ENCODE assay signal across 10 cellular contexts in the genomic region with DNA sequence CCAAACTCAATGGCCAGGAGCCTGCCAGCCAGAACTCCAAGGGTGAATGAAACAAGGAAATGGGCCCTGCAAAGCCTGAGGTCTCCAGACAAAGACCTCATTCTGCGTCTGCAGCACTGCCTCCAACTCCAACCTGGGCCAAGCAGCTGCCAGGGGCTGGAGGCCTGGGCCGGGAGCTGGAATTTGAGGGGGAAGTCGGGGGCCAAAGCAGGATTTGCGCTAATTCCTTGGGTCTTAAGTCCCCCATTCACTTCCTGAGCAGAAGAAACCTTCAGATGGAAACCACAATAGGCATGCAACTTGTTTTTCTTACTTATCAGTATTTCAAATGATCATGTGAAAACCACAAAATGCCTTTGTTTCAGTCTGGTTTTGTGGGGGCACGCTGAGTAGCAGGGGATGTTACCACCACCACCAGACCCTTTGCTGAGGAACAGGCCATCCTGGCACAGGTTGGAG. TPM values are rescaled to one million over a fixed set of nuclear protein-coding genes. Genes with fewer than 3 reads are reported as not detected.
DNase-seq lines count a peak whose midpoint lies in the region; ATAC-seq and TF ChIP-seq lines count a peak whose summit lies in the region.
"Had no signal": no experiment of that assay in that cellular context is flagged by ENCODE, and none has a peak within 500 bp of the region (broad histone marks: within the 10 kb centered on the region; RNA-seq: fewer than 3 reads in every experiment).

No MANE protein-coding gene starts in this region.

- H3K27ac Mint-ChIP-seq in activated T-helper 17 cell treated with anti-CD3 and anti-CD28 coated beads, Interleukin-2, amount 50 U/mL, for 72 hours: peak overlapping the region; percentile 71

- intact Hi-C loops in stomach (cut with DNase I; ENCODE audit: low total_unique reads): no loop called here

- H3K36me3 Mint-ChIP-seq in activated T-helper 17 cell treated with anti-CD3 and anti-CD28 coated beads, Interleukin-2, amount 50 U/mL, for 72 hours (ENCODE audit: low read depth): no peaks in the 10 kb centered on the region

- WGBS in stomach, 5 donors: 12 to 42% (median 23%) methylated on average over 5 of the region's 5 CpGs

- peaks cover 0 to 12% (median 4%) of the 10 kb centered on the region in 4 donors for H3K36me3 ChIP-seq in stomach

- H3K27ac ChIP-seq in stomach: peak overlapping the region; percentile 78 to 88 (median 80)

- TF ChIP-seq POLR2A in stomach (IDR thresholded peaks at IDR 0.05): no peak

- H3K4me1 Mint-ChIP-seq in activated T-helper 17 cell treated with anti-CD3 and anti-CD28 coated beads, Interleukin-2, amount 50 U/mL, for 72 hours: peaks cover 14% of the 10 kb centered on the region

- peaks cover 24 to 40% (median 36%) of the 10 kb centered on the region in 4 donors for H3K4me1 ChIP-seq in stomach

- no peak overlapping the region for H3K4me3 ChIP-seq in stomach

- TF ChIP-seq CTCF in stomach (IDR thresholded peaks at IDR 0.05): no peak

- no peak for TF ChIP-seq EP300 in stomach (IDR thresholded peaks at IDR 0.05)

- H3K27me3 ChIP-seq in stomach: no peaks in the 10 kb centered on the region

- no peak overlapping the region for H3K4me3 Mint-ChIP-seq in activated T-helper 17 cell treated with anti-CD3 and anti-CD28 coated beads, Interleukin-2, amount 50 U/mL, for 72 hours

- H3K27me3 Mint-ChIP-seq in activated T-helper 17 cell treated with anti-CD3 and anti-CD28 coated beads, Interleukin-2, amount 50 U/mL, for 72 hours: no peaks in the 10 kb centered on the region

- no peak for ATAC-seq in activated T-helper 17 cell treated with anti-CD3 and anti-CD28 coated beads, Interleukin-2, amount 50 U/mL, for 72 hours (replicated peaks)
- ATAC-seq in GM19463 (IDR thresholded peaks at IDR 0.05; ENCODE audit: unreplicated experiment): no peak
- no peak for ATAC-seq in HG02642 (IDR thresholded peaks at IDR 0.05; ENCODE audit: poor library complexity, unreplicated experiment)

- peak; percentile 13 for DNase-seq in activated CD4-positive, CD25-positive, alpha-beta regulatory T cell treated with anti-CD3 and anti-CD28 coated beads, Interleukin-2, amount 50 U/mL, for 72 hours
- no peak for DNase-seq in activated CD4-positive, CD25-positive, alpha-beta regulatory T cell (lab: John Stamatoyannopoulos, UW)
- DNase-seq in hypothalamus (lab: John Stamatoyannopoulos, UW) (peak in 29 of 51 donors; percentile 14 to 70 (median 39)), stomach (peak; percentile 65), NCI-H128 (lab: John Stamatoyannopoulos, UW; ENCODE audit: unreplicated experiment) (no peak)
- DNase-seq: NCI-H187 treated with DMSO at 0.1 percent for 48 hours; stimulated activated CD4-positive, alpha-beta T cell treated with anti-CD3 and anti-CD28 coated beads, Interleukin-2, amount 100 ng/mL, for 48 hours had no signal

- H3K9me3 Mint-ChIP-seq in activated T-helper 17 cell treated with anti-CD3 and anti-CD28 coated beads, Interleukin-2, amount 50 U/mL, for 72 hours: no peaks in the 10 kb centered on the region

- no peaks in the 10 kb centered on the region for H3K9me3 ChIP-seq in stomach

RNA-seq across cellular contexts. Expression of a gene that starts 23.0 kb away (rescaled TPM):
- 10 to 100 TPM; 39.2 to 81.2 TPM for total RNA-seq in activated T-helper 17 cell treated with anti-CD3 and anti-CD28 coated beads, Interleukin-2, amount 50 U/mL, for 72 hours
- 100 to 1,000 TPM in 3 of 5 donors, 10 to 100 TPM in 2; 66.6 to 162 (median 106) TPM for total RNA-seq in stomach
- 10 to 100 TPM; 15.6 to 34.2 (median 19.7) TPM for polyA plus RNA-seq in stomach

RNA-seq across cellular contexts. Expression of a gene that starts 57.2 kb away (rescaled TPM):
- 1 to 10 TPM; 1.4 to 7.6 TPM for total RNA-seq in activated T-helper 17 cell treated with anti-CD3 and anti-CD28 coated beads, Interleukin-2, amount 50 U/mL, for 72 hours
- 100 to 1,000 TPM in 2 of 5 donors, 10 to 100 TPM in 3; 44.9 to 151 (median 76.3) TPM for total RNA-seq in stomach
- 10 to 100 TPM; 20.1 to 48.3 (median 22.7) TPM for polyA plus RNA-seq in stomach

Comparison
In these comparisons a context has a peak if more than half of its experiments do, and no peak if none do; other contexts are left out.
1. DNase-seq: peak in activated CD4-positive, CD25-positive, alpha-beta regulatory T cell treated with anti-CD3 and anti-CD28 coated beads, Interleukin-2, amount 50 U/mL, for 72 hours (single experiment), hypothalamus (29 of 51) and stomach (single experiment); none in activated CD4-positive, CD25-positive, alpha-beta regulatory T cell (0 of 4) and NCI-H128 (single experiment).
2. RNA of a gene that starts 57.2 kb away (total RNA-seq): 44.9 to 151 TPM in stomach; 1.4 to 7.6 TPM in activated T-helper 17 cell treated with anti-CD3 and anti-CD28 coated beads, Interleukin-2, amount 50 U/mL, for 72 hours; every median in the first group is over 4 times any median in the second.